In genomic region chr2:106032676-106033075, GRCh38 we compare ENCODE assay signal across 25 cellular contexts.
"Had no signal": no experiment of that assay in that cellular context is flagged by ENCODE, and none has a peak within 500 bp of the region (broad histone marks: within the 10 kb centered on the region; RNA-seq: fewer than 3 reads in every experiment).

No MANE protein-coding gene starts in this region.

- H3K27ac ChIP-seq: coronary artery, left lung, lower lobe of right lung had no signal

- H3K4me3 ChIP-seq: coronary artery, esophagus squamous epithelium, gastrocnemius medialis, heart right ventricle, left lung, lower lobe of right lung had no signal

- H3K9me3 ChIP-seq: esophagus squamous epithelium, gastrocnemius medialis, left lung, lower lobe of right lung had no signal

- H3K27me3 ChIP-seq: esophagus squamous epithelium, gastrocnemius medialis, heart right ventricle, left lung had no signal

- FAIRE-seq: colon, endometrium, islet of Langerhans, keratinocyte had no signal

- H3K36me3 ChIP-seq: esophagus squamous epithelium, gastrocnemius medialis, heart right ventricle, left lung, lower lobe of right lung had no signal

- DNase-seq: effector CD8-positive, alpha-beta T cell; effector memory CD8-positive, alpha-beta T cell; endodermal cell; esophagus squamous epithelium; foreskin fibroblast; foreskin melanocyte; gastrocnemius medialis; glutamatergic neuron; head of caudate nucleus; hippocampal formation; left cardiac atrium; left lung; left ventricle myocardium superior; lower lobe of right lung; mammary epithelial cell; mesendoderm; midbrain; naive thymus-derived CD4-positive, alpha-beta T cell; natural killer cell had no signal
